In genomic region chr12:56688846-56689113, GRCh38 we compare ENCODE assay signal across 8 cellular contexts. TPM values are rescaled to one million over a fixed set of nuclear protein-coding genes. Genes with fewer than 3 reads are reported as not detected.
DNase-seq lines count a peak whose midpoint lies in the region; ATAC-seq lines count a peak whose summit lies in the region.

No MANE protein-coding gene starts in this region.

- no peaks in the 10 kb centered on the region for H3K9me3 ChIP-seq in MG63
- no peaks in the 10 kb centered on the region for H3K9me3 ChIP-seq in endocrine pancreas (ENCODE audit: control insufficient read depth, low read length)
- peaks cover 0 to 14% of the 10 kb centered on the region in 2 donors for H3K9me3 ChIP-seq in neuronal stem cell (replicated peaks in 1 of 2; ENCODE audit: control insufficient read depth in 2 of 2, insufficient read depth in 1 of 2, low read depth in 1 of 2, low read length in 2 of 2)

- H2AK5ac ChIP-seq in neuronal stem cell (ENCODE audit: low read depth, low read length), result peak overlapping the region; percentile 6

- H3K4me1 ChIP-seq in endocrine pancreas (ENCODE audit: control insufficient read depth, insufficient read depth, low read length) (peaks cover 5% of the 10 kb centered on the region), neuronal stem cell (ENCODE audit: control insufficient read depth in 2 of 2, insufficient read depth in 1 of 2, low read depth in 1 of 2, low read length in 2 of 2) (peaks cover 5 to 6% of the 10 kb centered on the region in 2 donors)

- H3K4me3 ChIP-seq in MG63 (peak overlapping the region; percentile 96), endocrine pancreas (ENCODE audit: control insufficient read depth, insufficient read depth, low read length) (peak overlapping the region; percentile 58), neuronal stem cell (ENCODE audit: low read length in 2 of 2) (peak overlapping the region; percentile 49 to 77)

- H3K9ac ChIP-seq in endocrine pancreas (ENCODE audit: control insufficient read depth, insufficient read depth, low read length), result peak overlapping the region; percentile 94
- peak overlapping the region; percentile 80 for H3K9ac ChIP-seq in neuronal stem cell (ENCODE audit: low read depth, low read length, poor library complexity)

- H2BK12ac ChIP-seq in neuronal stem cell (ENCODE audit: low read length), result no peak overlapping the region

- H4K8ac ChIP-seq in neuronal stem cell (ENCODE audit: low read depth, low read length), result no peak overlapping the region

- H3K27me3 ChIP-seq in MG63 (no peaks in the 10 kb centered on the region), endocrine pancreas (ENCODE audit: control insufficient read depth, insufficient read depth, low read length) (no peaks in the 10 kb centered on the region), neuronal stem cell (ENCODE audit: control insufficient read depth in 3 of 3, insufficient read depth in 3 of 3, low read depth in 1 of 3, low read length in 3 of 3) (no peaks in the 10 kb centered on the region)

- H3K18ac ChIP-seq in neuronal stem cell (ENCODE audit: low read length), result peak overlapping the region; percentile 95

- H4K91ac ChIP-seq in neuronal stem cell (ENCODE audit: low read depth, low read length, poor library complexity), result peak overlapping the region; percentile 9

- peak overlapping the region; percentile 55 for H3K23ac ChIP-seq in neuronal stem cell (ENCODE audit: low read depth, low read length, poor library complexity)

- peak overlapping the region; percentile 96 for H3K4me2 ChIP-seq in neuronal stem cell (ENCODE audit: insufficient read depth, low read length, poor library complexity, severe bottlenecking)

- WGBS in neuronal stem cell (ENCODE audit: extremely low coverage in 2 of 2, insufficient read length in 2 of 2, insufficient replicate concordance in 1 of 2), 2 donors, result no CpG with 5 or more reads among the region's 7 CpGs

- peaks cover 2% of the 10 kb centered on the region for H3K79me1 ChIP-seq in neuronal stem cell (ENCODE audit: low read depth, low read length)

- peak; percentile 65 for DNase-seq in COR-L47 (lab: John Stamatoyannopoulos, UW)
- DNase-seq in MG63, result no peak
- no peak for DNase-seq in neuronal stem cell (ENCODE audit: low spot score)
- no peak for DNase-seq in SIG-M5 (lab: John Stamatoyannopoulos, UW)
- DNase-seq in NCI-H1105 (lab: John Stamatoyannopoulos, UW), result no peak
- DNase-seq in NCI-H510A (lab: John Stamatoyannopoulos, UW), result no peak

- H3K36me3 ChIP-seq in MG63 (peaks cover 35% of the 10 kb centered on the region), endocrine pancreas (ENCODE audit: control insufficient read depth, insufficient read depth, low read length) (no peaks in the 10 kb centered on the region), neuronal stem cell (replicated peaks in 1 of 2; ENCODE audit: control insufficient read depth in 2 of 2, insufficient read depth in 2 of 2, low read length in 2 of 2) (peaks cover 0 to 30% of the 10 kb centered on the region in 2 donors)

- no peak overlapping the region for H3K4ac ChIP-seq in neuronal stem cell (ENCODE audit: low read length)

- peak overlapping the region; percentile 74 for H2AFZ ChIP-seq in neuronal stem cell (ENCODE audit: low read length)

- peak overlapping the region; percentile 51 for H2BK15ac ChIP-seq in neuronal stem cell (ENCODE audit: low read length)

- ATAC-seq in HG02678 (IDR thresholded peaks at IDR 0.05; ENCODE audit: unreplicated experiment), result no peak

- H2BK120ac ChIP-seq in neuronal stem cell (ENCODE audit: low read depth, low read length), result peak overlapping the region; percentile 13

- H3K14ac ChIP-seq in neuronal stem cell (ENCODE audit: low read length), result peak overlapping the region; percentile 61

- H2BK5ac ChIP-seq in neuronal stem cell (ENCODE audit: low read length), result peak overlapping the region; percentile 88

- peak overlapping the region; percentile 98 for H3K27ac ChIP-seq in neuronal stem cell (replicated peaks; ENCODE audit: low read length)

RNA-seq across cellular contexts. Expression of gene PTGES3, which starts 0.7 kb away (rescaled TPM):
- total RNA-seq in MG63 (2014; rRNA removed; shearing (Covaris generic); ENCODE audit: low replicate concordance), result 52.8 and 98.9 TPM in 2 replicates
- polyA plus RNA-seq in neuronal stem cell (2013, experiment 1 of 2), result 354 TPM
- polyA plus RNA-seq in neuronal stem cell (2013, experiment 2 of 2), result 356 TPM

RNA-seq across cellular contexts. Expression of gene NACA, which starts 36.3 kb away (rescaled TPM):
- 1,715 and 2,709 TPM in 2 replicates for total RNA-seq in MG63 (2014; rRNA removed; shearing (Covaris generic); ENCODE audit: low replicate concordance)
- 2,797 TPM for polyA plus RNA-seq in neuronal stem cell (2013, experiment 1 of 2)
- polyA plus RNA-seq in neuronal stem cell (2013, experiment 2 of 2), result 2,786 TPM

RNA-seq across cellular contexts. Expression of gene ATP5F1B, which starts 43.0 kb away (rescaled TPM):
- total RNA-seq in MG63 (2014; rRNA removed; shearing (Covaris generic); ENCODE audit: low replicate concordance), result 202 and 245 TPM in 2 replicates
- polyA plus RNA-seq in neuronal stem cell (2013, experiment 1 of 2), result 527 TPM
- polyA plus RNA-seq in neuronal stem cell (2013, experiment 2 of 2), result 548 TPM

RNA-seq across cellular contexts. Expression of gene BAZ2A, which starts 58.7 kb away (rescaled TPM):
- total RNA-seq in MG63 (2014; rRNA removed; shearing (Covaris generic); ENCODE audit: low replicate concordance), result 2.4 and 7.6 TPM in 2 replicates
- 91.0 TPM for polyA plus RNA-seq in neuronal stem cell (2013, experiment 1 of 2)
- 91.7 TPM for polyA plus RNA-seq in neuronal stem cell (2013, experiment 2 of 2)
